21 cellular contexts compared by ENCODE assay signal in genomic region chr7:22849158-22849557, GRCh38. TPM values are rescaled to one million over a fixed set of nuclear protein-coding genes. Genes with fewer than 3 reads are reported as not detected.
DNase-seq lines count a peak whose midpoint lies in the region; ATAC-seq, FAIRE-seq and TF ChIP-seq lines count a peak whose summit lies in the region.
"Had no signal": no experiment of that assay in that cellular context is flagged by ENCODE, and none has a peak within 500 bp of the region (broad histone marks: within the 10 kb centered on the region; RNA-seq: fewer than 3 reads in every experiment).

No MANE protein-coding gene starts in this region.

- 21% methylated on average over 3 of the region's 3 CpGs for WGBS in HepG2 (ENCODE audit: low lambda C conversion rate)
- WGBS in right lobe of liver (ENCODE audit: insufficient coverage, low coverage, low lambda C conversion rate, missing lambda C conversion rate) = 42% methylated on average over 3 of the region's 3 CpGs

- H3K36me3 ChIP-seq in HepG2 (replicated peaks in 1 of 2; ENCODE audit: control insufficient read depth in 1 of 2, insufficient read depth in 2 of 2, low read length in 2 of 2) (no peaks in the 10 kb centered on the region), right lobe of liver (no peaks in the 10 kb centered on the region)
- H3K36me3 ChIP-seq: upper lobe of right lung had no signal

- DNase-seq in HepG2 (ENCODE audit: low spot score) (no peak), right lobe of liver (no peak), NCI-H69 (lab: John Stamatoyannopoulos, UW) (peak; percentile 98), fibroblast of the aortic adventitia (ENCODE audit: low read depth) (peak; percentile 17), occipital lobe (lab: John Stamatoyannopoulos, UW) (no peak), hypothalamus (lab: John Stamatoyannopoulos, UW) (no peak), DMS53 (lab: John Stamatoyannopoulos, UW) (no peak)
- DNase-seq: activated CD4-positive, alpha-beta T cell treated with anti-CD3 and anti-CD28 coated beads, Interleukin-2, amount 10 ng/mL, durations not matched to agents 7 days and 5 days; activated naive CD4-positive, alpha-beta T cell; EL; mesendoderm; NCI-H187 treated with DMSO at 0.1 percent for 48 hours; PC-3; retina; stimulated activated naive CD8-positive, alpha-beta T cell treated with anti-CD3 and anti-CD28 coated beads, Interleukin-15, amount 100 ng/mL, for 72 hours; upper lobe of right lung had no signal

- BruUV-seq in HepG2 (replicated peaks; lab: Mats Ljungman, UMichigan) = no TSS peak

- CTCF ChIA-PET in HepG2 (lab: Yijun Ruan, JAX; ENCODE audit: low intra/inter-chr PET ratio, low total read pairs) = no interaction called here

- TF ChIP-seq POLR2A in HepG2 (IDR thresholded peaks at IDR 0.05; ENCODE audit: insufficient read depth in 1 of 2, low read depth in 2 of 2, low read length in 2 of 2) (no peak), right lobe of liver (IDR thresholded peaks at IDR 0.05) (no peak)

- H3K79me2 ChIP-seq in HepG2 (ENCODE audit: insufficient read depth, low read length) = no peaks in the 10 kb centered on the region

- TF ChIP-seq CTCF in HepG2 (CRISPR knock-in tag; IDR thresholded peaks at IDR 0.05) (no peak), right lobe of liver (IDR thresholded peaks at IDR 0.05) (no peak), fibroblast of the aortic adventitia (IDR thresholded peaks at IDR 0.05; ENCODE audit: insufficient read depth, low read length) (no peak)

- POLR2A ChIA-PET in HepG2 (lab: Yijun Ruan, JAX) = no interaction called here

- H3K9ac ChIP-seq in HepG2 (ENCODE audit: insufficient read depth, low read depth, low read length) = no peak overlapping the region

- H3K4me3 ChIP-seq in HepG2 (replicated peaks in 1 of 3; ENCODE audit: insufficient read depth in 1 of 3, low read depth in 2 of 3, low read length in 3 of 3) = no peak overlapping the region
- H3K4me3 ChIP-seq in right lobe of liver = no peak overlapping the region
- no peak overlapping the region for H3K4me3 ChIP-seq in fibroblast of the aortic adventitia (ENCODE audit: low read depth, low read length)
- H3K4me3 ChIP-seq: upper lobe of right lung had no signal

- H3K27me3 ChIP-seq in HepG2 (ENCODE audit: control insufficient read depth in 1 of 2, insufficient read depth in 2 of 2, low read length in 2 of 2) (peaks cover 0 to 26% of the 10 kb centered on the region in 2 experiments; a peak in 3 of 5 replicates), right lobe of liver (no peaks in the 10 kb centered on the region)
- H3K27me3 ChIP-seq: upper lobe of right lung had no signal

- TF ChIP-seq RAD21 in HepG2 (CRISPR knock-in tag; IDR thresholded peaks at IDR 0.05) = no peak

- no peak overlapping the region for H2AFZ ChIP-seq in HepG2 (ENCODE audit: low read length)

- no peak overlapping the region for H3K4me2 ChIP-seq in HepG2 (ENCODE audit: low read depth, low read length)

- H3K4me1 ChIP-seq in HepG2 (ENCODE audit: insufficient read depth, low read length) (no peaks in the 10 kb centered on the region), right lobe of liver (no peaks in the 10 kb centered on the region)
- H3K4me1 ChIP-seq: upper lobe of right lung had no signal

- no peaks in the 10 kb centered on the region for H4K20me1 ChIP-seq in HepG2 (ENCODE audit: insufficient read depth, low read length)

- intact Hi-C loops in HepG2 (cut with micrococcal nuclease; ENCODE audit: unreplicated experiment) (no loop called here), right lobe of liver (cut with DNase I) (no loop called here)

- FAIRE-seq in HepG2 (lab: Jason Lieb, UNC) = no peak
- FAIRE-seq: astrocyte, colon, endothelial cell of umbilical vein, TTC549 had no signal

- TF ChIP-seq EP300 in HepG2 (IDR thresholded peaks at IDR 0.05; ENCODE audit: low read depth in 2 of 2, low read length in 2 of 2) (no peak), HepG2 (CRISPR knock-in tag; IDR thresholded peaks at IDR 0.05; ENCODE audit: borderline replicate concordance) (no peak)

- H3K9me3 ChIP-seq in HepG2 (ENCODE audit: low read length) = no peaks in the 10 kb centered on the region
- H3K9me3 ChIP-seq in right lobe of liver = no peaks in the 10 kb centered on the region
- H3K9me3 ChIP-seq: upper lobe of right lung had no signal

- H3K27ac ChIP-seq in HepG2 (ENCODE audit: extremely low read length, insufficient read depth, low read length) (no peak overlapping the region), right lobe of liver (no peak overlapping the region)
- H3K27ac ChIP-seq: upper lobe of right lung had no signal

- ATAC-seq in HepG2 = no peak
- ATAC-seq in right lobe of liver = no peak
- no peak for ATAC-seq in HG03045 (IDR thresholded peaks at IDR 0.05; ENCODE audit: unreplicated experiment)
- ATAC-seq: PC-3; stimulated activated naive CD8-positive, alpha-beta T cell treated with anti-CD3 and anti-CD28 coated beads, Interleukin-15, amount 100 ng/mL, for 72 hours; upper lobe of right lung had no signal

- in situ Hi-C loops in HepG2 (cut with HindIII; ENCODE audit: extremely low pct_ligation_motif_present, low pct_unique_long_range_greater_than_20kb) = no loop called here

TF ChIP-seq in HepG2, 621 proteins besides CTCF, POLR2A, EP300 and RAD21:
- TF ChIP-seq GATAD1 (CRISPR knock-in tag; IDR thresholded peaks at IDR 0.05) = no peak
- TF ChIP-seq, protein P1, sequence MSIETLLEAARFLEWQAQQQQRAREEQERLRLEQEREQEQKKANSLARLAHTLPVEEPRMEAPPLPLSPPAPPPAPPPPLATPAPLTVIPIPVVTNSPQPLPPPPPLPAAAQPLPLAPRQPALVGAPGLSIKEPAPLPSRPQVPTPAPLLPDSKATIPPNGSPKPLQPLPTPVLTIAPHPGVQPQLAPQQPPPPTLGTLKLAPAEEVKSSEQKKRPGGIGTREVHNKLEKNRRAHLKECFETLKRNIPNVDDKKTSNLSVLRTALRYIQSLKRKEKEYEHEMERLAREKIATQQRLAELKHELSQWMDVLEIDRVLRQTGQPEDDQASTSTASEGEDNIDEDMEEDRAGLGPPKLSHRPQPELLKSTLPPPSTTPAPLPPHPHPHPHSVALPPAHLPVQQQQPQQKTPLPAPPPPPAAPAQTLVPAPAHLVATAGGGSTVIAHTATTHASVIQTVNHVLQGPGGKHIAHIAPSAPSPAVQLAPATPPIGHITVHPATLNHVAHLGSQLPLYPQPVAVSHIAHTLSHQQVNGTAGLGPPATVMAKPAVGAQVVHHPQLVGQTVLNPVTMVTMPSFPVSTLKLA (IDR thresholded peaks at IDR 0.05) = 0 out of 2 replicates have a peak, but pooled peaks have one; percentile 15
- no peak for TF ChIP-seq ZNF430 (CRISPR knock-in tag; IDR thresholded peaks at IDR 0.05)

RNA-seq across cellular contexts. Expression of gene TOMM7, which starts 26.5 kb away (rescaled TPM):
- total RNA-seq in HepG2 (2016; rRNA removed; fragmentation: Illumina TruSeq; extraction: Trizol) = 251 and 352 TPM in 2 replicates
- total RNA-seq in HepG2 (2016; cell fraction: cytosol; rRNA removed; fragmentation: Illumina TruSeq; extraction: Trizol; ENCODE audit: low read depth) = 240 and 298 TPM in 2 replicates
- total RNA-seq in HepG2 (2016; cell fraction: insoluble cytoplasmic fraction; rRNA removed; fragmentation: Illumina TruSeq; extraction: Trizol) = 254 and 324 TPM in 2 replicates
- 330 and 358 TPM in 2 replicates for total RNA-seq in HepG2 (2016; cell fraction: membrane; rRNA removed; fragmentation: Illumina TruSeq; extraction: Trizol)
- 87.9 and 93.9 TPM in 2 replicates for total RNA-seq in HepG2 (2016; cell fraction: nucleus; rRNA removed; fragmentation: Illumina TruSeq; extraction: Trizol)
- polyA plus RNA-seq in HepG2 (2011; rRNA removed) = 328 and 369 TPM in 2 replicates
- polyA plus RNA-seq in HepG2 (2011; cell fraction: cytosol; rRNA removed) = 127 and 129 TPM in 2 replicates
- 34.6 and 47.7 TPM in 2 replicates for polyA plus RNA-seq in HepG2 (2011; cell fraction: nucleus; rRNA removed)
- polyA plus RNA-seq in HepG2 (2012) = 309 and 319 TPM in 2 replicates
- 336 and 479 TPM in 2 replicates for polyA plus RNA-seq in HepG2 (2016; cell fraction: cytosol; fragmentation: Illumina TruSeq; extraction: Trizol; ENCODE audit: low read depth)
- polyA plus RNA-seq in HepG2 (2016; cell fraction: insoluble cytoplasmic fraction; fragmentation: Illumina TruSeq; extraction: Trizol; ENCODE audit: low read depth) = 318 and 360 TPM in 2 replicates
- polyA plus RNA-seq in HepG2 (2016; cell fraction: membrane; fragmentation: Illumina TruSeq; extraction: Trizol; ENCODE audit: low read depth) = 372 and 511 TPM in 2 replicates
- polyA plus RNA-seq in HepG2 (2016; cell fraction: nucleus; fragmentation: Illumina TruSeq; extraction: Trizol; ENCODE audit: insufficient read depth, low read depth) = 176 and 184 TPM in 2 replicates
- 115 and 385 TPM in 2 replicates for polyA minus RNA-seq in HepG2 (2011; rRNA and poly(A)+ RNA removed; ENCODE audit: low replicate concordance)
- 16.5 and 34.8 TPM in 2 replicates for polyA minus RNA-seq in HepG2 (2011; cell fraction: cytosol; rRNA and poly(A)+ RNA removed)
- 30.5 and 32.2 TPM in 2 replicates for polyA minus RNA-seq in HepG2 (2011; cell fraction: nucleus; rRNA and poly(A)+ RNA removed)
- total RNA-seq in right lobe of liver = 100 to 1,000 TPM in 3 of 6 experiments, 10 to 100 TPM in 3; 25.9 to 180 (median 102) TPM
- 217 and 251 TPM in 2 replicates for total RNA-seq in fibroblast of the aortic adventitia (ENCODE audit: low replicate concordance)
- 194 TPM for total RNA-seq in occipital lobe

Comparison
In these comparisons a context has a peak if more than half of its experiments do, and no peak if none do; other contexts are left out.
1. DNase-seq: peak in NCI-H69 (single experiment) and fibroblast of the aortic adventitia (single experiment); none in HepG2 (single experiment), right lobe of liver (0 of 3), occipital lobe (single experiment), hypothalamus (0 of 51) and DMS53 (single experiment).